2 cellular contexts compared by ENCODE assay signal in genomic region chr11:123144707-123145106, GRCh38.
TF ChIP-seq lines count a peak whose summit lies in the region.

No MANE protein-coding gene starts in this region.

TF ChIP-seq in SK-N-SH, 30 proteins besides CTCF, POLR2A, EP300 and RAD21 (continued from another document):
- TF ChIP-seq NFIC (IDR thresholded peaks at IDR 0.05; ENCODE audit: borderline replicate concordance) (no peak), USF1 (IDR thresholded peaks at IDR 0.05; ENCODE audit: borderline replicate concordance, low read depth) (no peak), FOSL2 (IDR thresholded peaks at IDR 0.05; ENCODE audit: borderline replicate concordance, low read depth) (no peak), PBX3 (IDR thresholded peaks at IDR 0.05) (no peak), ZBTB33 (IDR thresholded peaks at IDR 0.05; ENCODE audit: borderline replicate concordance, low read depth) (no peak), REST (IDR thresholded peaks at IDR 0.05; ENCODE audit: low read depth, low read length) (no peak), NRF1 (IDR thresholded peaks at IDR 0.05; ENCODE audit: low read depth, low read length) (no peak), TCF12 (IDR thresholded peaks at IDR 0.05) (no peak)

TF ChIP-seq in SK-N-SH treated with all-trans-retinoic acid at 6 μM for 48 hours, 23 proteins besides CTCF, POLR2A, EP300 and RAD21 (continued from another document):
- no peak for TF ChIP-seq CSRNP3 (CRISPR knock-in tag; IDR thresholded peaks at IDR 0.05)
- TF ChIP-seq TCF4 (CRISPR knock-in tag; IDR thresholded peaks at IDR 0.05; ENCODE audit: borderline replicate concordance): no peak
